1 cellular context compared by ENCODE assay signal in genomic region chr13:42996584-42996983, GRCh38.
A peak's percentile ranks its signal among the peaks of the same experiment; 100 is the strongest.
TF ChIP-seq lines count a peak whose summit lies in the region.

No MANE protein-coding gene starts in this region.

TF ChIP-seq in IMR-90, 13 proteins besides CTCF, POLR2A, EP300 and RAD21 (continued from another document):
- no peak for TF ChIP-seq ELK1 (IDR thresholded peaks at IDR 0.05; ENCODE audit: borderline replicate concordance, low read depth, low read length)
- peak; percentile 0; the same call in 1 of the 2 replicates for TF ChIP-seq SMC3 (IDR thresholded peaks at IDR 0.05; ENCODE audit: low read depth, low read length)
- peak; percentile 13 for TF ChIP-seq RCOR1 (IDR thresholded peaks at IDR 0.05; ENCODE audit: insufficient replicate concordance, low read length)
